8 cellular contexts compared by ENCODE assay signal in genomic region chr2:111705711-111706323, GRCh38.
DNase-seq lines count a peak whose midpoint lies in the region; ATAC-seq and TF ChIP-seq lines count a peak whose summit lies in the region.

No MANE protein-coding gene starts in this region.

- H3K9me3 ChIP-seq in PC-9 (ENCODE audit: insufficient read depth, low read depth): no peaks in the 10 kb centered on the region; the same call in 1 of the 2 replicates
- no peaks in the 10 kb centered on the region for H3K9me3 ChIP-seq in left lung
- no peaks in the 10 kb centered on the region for H3K9me3 ChIP-seq in vagina

- no peak for TF ChIP-seq POLR2A in vagina (IDR thresholded peaks at IDR 0.05)

- no peaks in the 10 kb centered on the region for H3K9me2 ChIP-seq in PC-9 (ENCODE audit: insufficient read depth)

- H3F3A ChIP-seq in PC-9 (ENCODE audit: insufficient read depth, low read depth): peaks cover 33% of the 10 kb centered on the region

- no peak for TF ChIP-seq CTCF in PC-9 (conservative IDR thresholded peaks at IDR 0.05)
- TF ChIP-seq CTCF in left lung (IDR thresholded peaks at IDR 0.05): no peak
- TF ChIP-seq CTCF in vagina (IDR thresholded peaks at IDR 0.05): no peak

- H3K36me3 ChIP-seq in PC-9 (ENCODE audit: low read depth): 0 out of 2 replicates have a peak, but pooled peaks cover 3% of the 10 kb centered on the region
- H3K36me3 ChIP-seq in left lung: no peaks in the 10 kb centered on the region
- no peaks in the 10 kb centered on the region for H3K36me3 ChIP-seq in vagina

- H3K4me2 ChIP-seq in PC-9: peak overlapping the region; percentile 58

- peak; percentile 68 for ATAC-seq in GM21367 (IDR thresholded peaks at IDR 0.05; ENCODE audit: unreplicated experiment)
- ATAC-seq in HG03558 (IDR thresholded peaks at IDR 0.05; ENCODE audit: extremely low read depth, unreplicated experiment): peak; percentile 82
- peak; percentile 45 for ATAC-seq in left lung

- H3K27ac ChIP-seq in PC-9: peak overlapping the region; percentile 78
- H3K27ac ChIP-seq in left lung: no peak overlapping the region
- peak overlapping the region; percentile 9 for H3K27ac ChIP-seq in vagina

- H3K4me1 ChIP-seq in PC-9 (replicated peaks; ENCODE audit: insufficient read depth): peaks cover 64% of the 10 kb centered on the region
- peaks cover 7 to 36% of the 10 kb centered on the region in 2 donors for H3K4me1 ChIP-seq in left lung
- H3K4me1 ChIP-seq in vagina: peaks cover 16% of the 10 kb centered on the region

- H3K4me3 ChIP-seq in PC-9 (peak overlapping the region; percentile 3; the same call in 1 of the 2 replicates), left lung (no peak overlapping the region), vagina (no peak overlapping the region)

- no peak overlapping the region for H2AFZ ChIP-seq in PC-9

- POLR2A ChIA-PET in PC-9 (lab: Charles Lee; ENCODE audit: unreplicated experiment): no interaction called here

- H3K27me3 ChIP-seq in PC-9 (ENCODE audit: insufficient read depth, low read depth) (no peaks in the 10 kb centered on the region), left lung (no peaks in the 10 kb centered on the region), vagina (no peaks in the 10 kb centered on the region)

- H3K79me2 ChIP-seq in PC-9 (ENCODE audit: low read depth): no peaks in the 10 kb centered on the region; the same call in 1 of the 2 replicates

- DNase-seq in DMS53 treated with DMSO at 0.1 percent for 48 hours (lab: John Stamatoyannopoulos, UW; ENCODE audit: unreplicated experiment): peak; percentile 33
- DNase-seq in PC-9: peak; percentile 82 to 99
- DNase-seq in amniotic epithelial cell (ENCODE audit: low read depth): peak; percentile 73
- DNase-seq in left lung: no peak
- no peak for DNase-seq in vagina (ENCODE audit: extremely low spot score in 2 of 2)
- no peak for DNase-seq in HuH-7.5 (ENCODE audit: low spot score)

- no peaks in the 10 kb centered on the region for H4K20me1 ChIP-seq in PC-9 (ENCODE audit: insufficient read depth)

- intact Hi-C loops in PC-9 (cut with micrococcal nuclease; ENCODE audit: unreplicated experiment) (loop anchor here (5.0 to 10.0 kb wide), 2 partner anchors 584 to 961 kb away; partner anchors contain the start of gene BCL2L11), left lung (cut with DNase I) (no loop called here), vagina (cut with DNase I) (no loop called here)

- no TSS peak for BruUV-seq in PC-9 (replicated peaks; lab: Mats Ljungman, UMichigan)

- CTCF ChIA-PET in PC-9 (lab: Charles Lee): no interaction called here

Comparison
In these comparisons a context has a peak if more than half of its experiments do, and no peak if none do; other contexts are left out.
1. DNase-seq: peak in DMS53 treated with DMSO at 0.1 percent for 48 hours (single experiment), PC-9 (2 of 2) and amniotic epithelial cell (single experiment); none in left lung (0 of 2), vagina (0 of 2) and HuH-7.5 (single experiment).
2. H3K27ac ChIP-seq: peak in PC-9 (single experiment) and vagina (single experiment); none in left lung (0 of 2).
3. Peak in every context shown above with its lines, with median percentiles within 50 percentile points of each other: ATAC-seq.